18 cellular contexts compared by ENCODE assay signal in genomic region chr4:7112656-7113055, GRCh38. TPM values are rescaled to one million over a fixed set of nuclear protein-coding genes. Genes with fewer than 3 reads are reported as not detected.
A peak's percentile ranks its signal among the peaks of the same experiment; 100 is the strongest.
DNase-seq lines count a peak whose midpoint lies in the region; ATAC-seq and TF ChIP-seq lines count a peak whose summit lies in the region.
"Had no signal": no experiment of that assay in that cellular context is flagged by ENCODE, and none has a peak within 500 bp of the region (broad histone marks: within the 10 kb centered on the region; RNA-seq: fewer than 3 reads in every experiment).

No MANE protein-coding gene starts in this region.

- H3K36me3 Mint-ChIP-seq in chondrocyte (ENCODE audit: low read depth) = peaks cover 5% of the 10 kb centered on the region
- H3K36me3 Mint-ChIP-seq: IgD-negative memory B cell had no signal

- peaks cover 34% of the 10 kb centered on the region for H3K27me3 Mint-ChIP-seq in chondrocyte (ENCODE audit: low read depth)

- H3K4me1 ChIP-seq in right cardiac atrium (ENCODE audit: control insufficient read depth, insufficient read depth, low read length) (no peaks in the 10 kb centered on the region), lower lobe of right lung (no peaks in the 10 kb centered on the region), spleen (no peaks in the 10 kb centered on the region), ascending aorta (no peaks in the 10 kb centered on the region)
- H3K4me1 ChIP-seq: A549, Caco-2 had no signal

- H3K9me3 Mint-ChIP-seq in chondrocyte (ENCODE audit: low read depth) = peaks cover 7% of the 10 kb centered on the region

- H3K4me3 ChIP-seq in right cardiac atrium (ENCODE audit: low read length) (no peak overlapping the region), lower lobe of right lung (no peak overlapping the region), spleen (no peak overlapping the region), ascending aorta (no peak overlapping the region)
- H3K4me3 ChIP-seq: A549, GM23338 had no signal

- no peak overlapping the region for H3K27ac Mint-ChIP-seq in chondrocyte (ENCODE audit: unreplicated experiment)
- H3K27ac Mint-ChIP-seq: CD4-positive, alpha-beta T cell; GM23338; HFFc6; IgD-negative memory B cell had no signal

- TF ChIP-seq CTCF in lower lobe of right lung (IDR thresholded peaks at IDR 0.05) (no peak), spleen (IDR thresholded peaks at IDR 0.05 in 8 of 11, conservative IDR thresholded peaks at IDR 0.05 in 3 of 11) (no peak), chondrocyte (IDR thresholded peaks at IDR 0.05) (no peak), ascending aorta (IDR thresholded peaks at IDR 0.05) (no peak)

- 94% methylated on average over 9 of the region's 9 CpGs for WGBS in right cardiac atrium
- 91 to 97% (median 92%) methylated on average over 8 to 9 of the region's 9 CpGs for WGBS in spleen, 5 donors

- intact Hi-C loops in Right ventricle myocardium inferior (cut with DNase I) (no loop called here), right cardiac atrium (cut with DNase I) (no loop called here), lower lobe of right lung (cut with DNase I) (no loop called here), spleen (cut with DNase I; ENCODE audit: low total_unique reads) (no loop called here), ascending aorta (cut with DNase I) (no loop called here)

- ATAC-seq in Right ventricle myocardium inferior = no peak
- ATAC-seq in right cardiac atrium = no peak
- no peak for ATAC-seq in lower lobe of right lung
- ATAC-seq in left lobe of liver = no peak
- ATAC-seq: A549, GM23338, HCT116, HepG2 had no signal

- H3K36me3 ChIP-seq in lower lobe of right lung (no peaks in the 10 kb centered on the region), spleen (no peaks in the 10 kb centered on the region), ascending aorta (no peaks in the 10 kb centered on the region)

- H3K27me3 ChIP-seq in right cardiac atrium (ENCODE audit: control insufficient read depth, insufficient read depth) (no peaks in the 10 kb centered on the region), lower lobe of right lung (ENCODE audit: low read depth) (peaks cover 5% of the 10 kb centered on the region), spleen (replicated peaks in 1 of 7) (no peaks in the 10 kb centered on the region), ascending aorta (no peaks in the 10 kb centered on the region)

- H3K9me3 ChIP-seq in right cardiac atrium (ENCODE audit: control insufficient read depth, low read length) (no peaks in the 10 kb centered on the region), lower lobe of right lung (no peaks in the 10 kb centered on the region), spleen (peaks cover 0 to 8% (median 0%) of the 10 kb centered on the region in 8 donors), ascending aorta (no peaks in the 10 kb centered on the region)
- H3K9me3 ChIP-seq: A549, Caco-2 had no signal

- DNase-seq in Right ventricle myocardium inferior (ENCODE audit: missing footprints) (peak; percentile 37), right cardiac atrium (no peak), lower lobe of right lung (peak; percentile 15), spleen (peak; percentile 65), chondrocyte (ENCODE audit: low spot score) (no peak), left lobe of liver (ENCODE audit: low spot score) (no peak), ascending aorta (ENCODE audit: low spot score in 2 of 2) (no peak)
- DNase-seq: AML-193; Caco-2; CD4-positive, alpha-beta T cell; HFFc6 had no signal

- H3K27ac ChIP-seq in right cardiac atrium (ENCODE audit: low read length) (no peak overlapping the region), lower lobe of right lung (no peak overlapping the region), spleen (no peak overlapping the region), ascending aorta (no peak overlapping the region)
- H3K27ac ChIP-seq: 22Rv1, A549, C4-2B had no signal

- H3K4me3 Mint-ChIP-seq in chondrocyte (ENCODE audit: unreplicated experiment) = no peak overlapping the region
- H3K4me3 Mint-ChIP-seq: CD4-positive, alpha-beta T cell; GM23338; HFFc6; IgD-negative memory B cell had no signal

- no peaks in the 10 kb centered on the region for H3K4me1 Mint-ChIP-seq in chondrocyte (ENCODE audit: low read depth)
- H3K4me1 Mint-ChIP-seq: IgD-negative memory B cell had no signal

- no peak for TF ChIP-seq POLR2A in spleen (IDR thresholded peaks at IDR 0.05)

RNA-seq across cellular contexts. Expression of gene GRPEL1, which starts 44.8 kb away (rescaled TPM):
- total RNA-seq in Right ventricle myocardium inferior (61.5 TPM), right cardiac atrium (10 to 100 TPM; 28.2 to 36.8 (median 32.5) TPM), lower lobe of right lung (25.7 TPM), spleen (10 to 100 TPM; 21.3 to 42.7 (median 32.7) TPM), chondrocyte (21.8 to 25.8 TPM (median 24.1 TPM) in 3 replicates), left lobe of liver (37.3 TPM), ascending aorta (42.5 TPM)
- polyA plus RNA-seq in right cardiac atrium (30.9 TPM), spleen (10 to 100 TPM; 17.6 to 29.6 (median 23.8) TPM)

Comparison
In these comparisons a context has a peak if more than half of its experiments do, and no peak if none do; other contexts are left out.
1. DNase-seq: peak in Right ventricle myocardium inferior (single experiment), lower lobe of right lung (single experiment) and spleen (single experiment); none in right cardiac atrium (0 of 3), chondrocyte (single experiment), left lobe of liver (single experiment) and ascending aorta (0 of 2).